11 cellular contexts compared by ENCODE assay signal in the genomic region with DNA sequence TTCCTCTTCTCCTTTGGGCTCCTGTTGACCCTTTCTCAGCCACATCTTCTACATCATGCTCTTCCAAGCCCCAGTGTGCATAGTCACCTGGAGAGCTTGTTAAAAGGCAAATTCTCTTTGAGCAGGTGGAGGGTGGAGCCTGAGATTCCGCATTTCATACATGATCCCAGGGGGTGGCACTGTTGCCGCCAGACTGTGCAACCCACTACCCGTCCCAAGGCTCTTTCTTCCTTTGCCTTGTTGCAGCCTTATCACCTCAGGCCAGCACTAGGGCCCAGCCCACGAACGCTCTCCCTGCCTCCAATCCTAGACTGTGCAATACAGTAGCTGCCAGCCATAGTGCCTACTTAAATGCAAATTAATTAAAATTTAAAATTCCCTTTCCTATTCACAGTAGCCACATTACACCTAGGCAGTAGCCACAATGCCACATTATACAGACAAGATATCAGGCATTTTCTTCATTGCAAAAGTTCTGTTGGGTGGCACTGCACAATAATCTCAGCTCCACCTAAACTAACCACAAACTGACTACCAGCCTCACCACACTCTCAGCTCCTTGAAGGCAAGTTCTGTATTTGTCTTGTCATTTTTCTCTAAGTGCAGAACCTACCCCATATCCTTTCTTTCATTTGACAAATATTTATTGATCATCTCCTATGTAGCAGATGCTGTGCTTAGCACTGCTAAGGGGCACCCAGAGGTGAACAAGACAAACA. TPM values are rescaled to one million over a fixed set of nuclear protein-coding genes. Genes with fewer than 3 reads are reported as not detected.
A peak's percentile ranks its signal among the peaks of the same experiment; 100 is the strongest.
DNase-seq lines count a peak whose midpoint lies in the region; ATAC-seq and TF ChIP-seq lines count a peak whose summit lies in the region.
"Had no signal": no experiment of that assay in that cellular context is flagged by ENCODE, and none has a peak within 500 bp of the region (broad histone marks: within the 10 kb centered on the region; RNA-seq: fewer than 3 reads in every experiment).

No MANE protein-coding gene starts in this region.

- H3K4me1 ChIP-seq in breast epithelium: peaks cover 0 to 5% of the 10 kb centered on the region in 2 donors

- TF ChIP-seq CTCF in MCF 10A (IDR thresholded peaks at IDR 0.05; ENCODE audit: unreplicated experiment) (peak; percentile 32), breast epithelium (IDR thresholded peaks at IDR 0.05) (no peak), epithelial cell of proximal tubule (conservative IDR thresholded peaks at IDR 0.05; ENCODE audit: low read depth, low read length) (peak; percentile 45), type B pancreatic cell (conservative IDR thresholded peaks at IDR 0.05) (peak; percentile 58)

- H3K27me3 ChIP-seq in breast epithelium: peaks cover 0 to 24% of the 10 kb centered on the region in 2 donors

- H3K36me3 Mint-ChIP-seq in MCF 10A (ENCODE audit: insufficient read depth, unreplicated experiment) (no peaks in the 10 kb centered on the region), type B pancreatic cell (no peaks in the 10 kb centered on the region)

- no peaks in the 10 kb centered on the region for H3K9me3 Mint-ChIP-seq in MCF 10A (ENCODE audit: unreplicated experiment)
- H3K9me3 Mint-ChIP-seq in type B pancreatic cell: no peaks in the 10 kb centered on the region

- no peak for TF ChIP-seq POLR2A in breast epithelium (IDR thresholded peaks at IDR 0.05)

- ATAC-seq in GM18520 (IDR thresholded peaks at IDR 0.05; ENCODE audit: unreplicated experiment): no peak

- no peaks in the 10 kb centered on the region for H3K9me3 ChIP-seq in breast epithelium

- no peak overlapping the region for H3K27ac ChIP-seq in breast epithelium
- H3K27ac ChIP-seq: HL-60 had no signal

- H3K27me3 Mint-ChIP-seq in MCF 10A (ENCODE audit: insufficient read depth, unreplicated experiment) (peaks cover 19% of the 10 kb centered on the region), type B pancreatic cell (peaks cover 64% of the 10 kb centered on the region)

- H3K4me3 ChIP-seq in breast epithelium: no peak overlapping the region
- no peak overlapping the region for H3K4me3 ChIP-seq in epithelial cell of proximal tubule (ENCODE audit: low read depth, low read length)

- peak; percentile 56 for DNase-seq in MCF 10A (ENCODE audit: unreplicated experiment)
- DNase-seq in breast epithelium (ENCODE audit: low spot score in 2 of 2): no peak
- peak; percentile 70 for DNase-seq in NCI-H82 (lab: John Stamatoyannopoulos, UW)
- no peak for DNase-seq in epithelial cell of proximal tubule (ENCODE audit: low read depth)
- DNase-seq in type B pancreatic cell (ENCODE audit: extremely low spot score, unreplicated experiment): no peak
- no peak for DNase-seq in KG1 (lab: John Stamatoyannopoulos, UW)
- DNase-seq in inferior parietal cortex (ENCODE audit: extremely low spot score): no peak
- DNase-seq: activated CD4-positive, alpha-beta T cell treated with anti-CD3 and anti-CD28 coated beads, Interleukin-2, amount 50 U/mL, for 4 hours; GDM1 had no signal

- H3K4me1 Mint-ChIP-seq in MCF 10A (ENCODE audit: insufficient read depth, unreplicated experiment) (peaks cover 15% of the 10 kb centered on the region), type B pancreatic cell (ENCODE audit: unreplicated experiment) (peaks cover 7% of the 10 kb centered on the region)

- H3K27ac Mint-ChIP-seq in MCF 10A (ENCODE audit: low read depth, unreplicated experiment): no peak overlapping the region
- H3K27ac Mint-ChIP-seq in type B pancreatic cell: no peak overlapping the region

- POLR2A ChIA-PET in MCF 10A (lab: Yijun Ruan, JAX): interaction anchor here (0.9 to 2.1 kb wide), 4 partner anchors 18 to 73 kb away, joined by 3 to 8 read pairs (median 6); no protein-coding TSS in a partner anchor

- CTCF ChIA-PET in MCF 10A (lab: Yijun Ruan, JAX): interaction anchor here (0.5 to 13.1 kb wide), 21 partner anchors 10 to 1338 kb away, joined by 3 to 598 read pairs (median 4); partner anchors contain the start of gene TP53AIP1

- intact Hi-C loops in MCF 10A (cut with micrococcal nuclease): loop anchor here (10.0 kb wide), 2 partner anchors 478 to 868 kb away; no protein-coding TSS in a partner anchor
- intact Hi-C loops in breast epithelium (cut with DNase I; ENCODE audit: low total_unique reads): loop anchor here (5.0 kb wide), 1 partner anchor 1019 kb away; no protein-coding TSS in a partner anchor

- no peaks in the 10 kb centered on the region for H3K36me3 ChIP-seq in breast epithelium

- BruUV-seq in MCF 10A (replicated peaks; lab: Mats Ljungman, UMichigan): no TSS peak

- H3K4me3 Mint-ChIP-seq in MCF 10A (ENCODE audit: unreplicated experiment) (no peak overlapping the region), type B pancreatic cell (no peak overlapping the region)

RNA-seq across cellular contexts. Expression of gene KCNJ5, which starts 4.6 kb away (rescaled TPM):
- total RNA-seq in MCF 10A (2022): not detected in 2 replicates
- 1 to 10 TPM in 2 of 3 donors, under 1 TPM in 1; 0.98 to 8.8 (median 2.8) TPM for total RNA-seq in breast epithelium
- total RNA-seq in epithelial cell of proximal tubule: 0.22 and 0.23 TPM in 2 replicates
- 0.90 and 1.6 TPM in 2 replicates for total RNA-seq in type B pancreatic cell (ENCODE audit: low replicate concordance)

RNA-seq across cellular contexts. Expression of gene KCNJ1, which starts 19.5 kb away (rescaled TPM):
- total RNA-seq in MCF 10A (2022) (not detected in 2 replicates), breast epithelium (under 1 TPM in 1 of 3 donors, not detected in 2; 0.16 TPM), epithelial cell of proximal tubule (not detected in 2 replicates), type B pancreatic cell (ENCODE audit: low replicate concordance) (0.27 TPM in 1 of 2 replicates, not detected in the other)

RNA-seq across cellular contexts. Expression of gene TP53AIP1, which starts 56.1 kb away (rescaled TPM):
- total RNA-seq in MCF 10A (2022): 4.5 and 5.8 TPM in 2 replicates
- total RNA-seq in breast epithelium: under 1 TPM; 0.16 to 0.59 (median 0.33) TPM
- total RNA-seq in epithelial cell of proximal tubule: not detected in 2 replicates
- 0.24 and 0.69 TPM in 2 replicates for total RNA-seq in type B pancreatic cell (ENCODE audit: low replicate concordance)

Comparison
In these comparisons a context has a peak if more than half of its experiments do, and no peak if none do; other contexts are left out.
1. DNase-seq: peak in MCF 10A (single experiment) and NCI-H82 (single experiment); none in breast epithelium (0 of 2), epithelial cell of proximal tubule (single experiment), type B pancreatic cell (single experiment), KG1 (single experiment) and inferior parietal cortex (single experiment).
2. CTCF ChIP-seq: peak in MCF 10A (single experiment), epithelial cell of proximal tubule (single experiment) and type B pancreatic cell (single experiment); none in breast epithelium (0 of 3).